ENCODE assay signal across 15 cellular contexts in the genomic region with DNA sequence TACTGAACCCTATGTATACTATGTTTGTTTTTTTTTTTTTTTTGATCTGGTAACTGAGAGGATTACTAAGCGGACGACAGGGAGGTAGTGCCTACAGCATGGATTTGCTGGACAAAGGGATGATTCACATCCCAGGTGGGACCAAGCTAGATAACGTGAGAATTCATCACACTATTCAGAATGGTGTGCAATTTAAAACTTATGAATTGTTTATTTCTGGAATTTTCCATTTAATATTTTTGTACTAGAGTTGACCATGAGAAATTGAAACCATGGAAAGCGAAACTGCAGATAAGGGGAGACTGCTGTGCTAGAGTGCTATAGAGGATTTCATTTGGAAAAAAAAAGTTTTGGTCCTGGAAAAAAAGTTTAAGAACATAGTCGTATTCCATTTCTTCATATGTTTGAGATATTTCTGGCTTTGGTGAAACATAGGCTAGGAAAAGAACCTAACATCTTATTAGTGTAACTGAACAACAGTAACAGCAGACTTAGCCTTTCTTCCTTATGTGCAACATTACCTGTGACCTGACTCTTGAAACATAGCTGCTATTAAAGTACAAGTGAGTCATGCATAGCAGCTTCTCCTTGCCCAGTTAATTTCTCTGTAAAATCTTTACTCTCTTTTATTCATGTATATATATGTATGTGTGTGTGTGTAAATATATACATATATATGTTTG.
A peak's percentile ranks its signal among the peaks of the same experiment; 100 is the strongest.
DNase-seq lines count a peak whose midpoint lies in the region; ATAC-seq and TF ChIP-seq lines count a peak whose summit lies in the region.
"Had no signal": no experiment of that assay in that cellular context is flagged by ENCODE, and none has a peak within 500 bp of the region (broad histone marks: within the 10 kb centered on the region; RNA-seq: fewer than 3 reads in every experiment).

No MANE protein-coding gene starts in this region.

- no peak overlapping the region for H3K4me3 Mint-ChIP-seq in CD8-positive, alpha-beta T cell
- no peak overlapping the region for H3K4me3 Mint-ChIP-seq in T-cell
- H3K4me3 Mint-ChIP-seq: dendritic cell treated with granulocyte-macrophage colony-stimulating factor and Interleukin-4, amounts not matched to agents 40 ng/mL and 50 ng/mL, for 4 days; naive B cell had no signal

- no peak for TF ChIP-seq CTCF in hepatocyte (IDR thresholded peaks at IDR 0.05; ENCODE audit: poor library complexity)
- TF ChIP-seq CTCF in gastrocnemius medialis (IDR thresholded peaks at IDR 0.05 in 4 of 5, conservative IDR thresholded peaks at IDR 0.05 in 1 of 5) = no peak
- TF ChIP-seq CTCF in CD8-positive, alpha-beta T cell (IDR thresholded peaks at IDR 0.05) = no peak

- H3K9me2 ChIP-seq in hepatocyte (replicated peaks; ENCODE audit: insufficient read depth) = no peaks in the 10 kb centered on the region

- peak; percentile 96 to 99 for ATAC-seq in gastrocnemius medialis
- no peak for ATAC-seq in CD8-positive, alpha-beta T cell
- ATAC-seq in T-cell (replicated peaks in 1 of 4) = no peak

- H3K4me2 ChIP-seq in hepatocyte = peak overlapping the region; percentile 38

- POLR2A ChIA-PET in CD8-positive, alpha-beta T cell (lab: Charles Lee) = no interaction called here
- POLR2A ChIA-PET in T-cell (lab: Charles Lee) = no interaction called here

- peaks cover 5% of the 10 kb centered on the region for H3K36me3 Mint-ChIP-seq in CD8-positive, alpha-beta T cell
- peaks cover 7% of the 10 kb centered on the region for H3K36me3 Mint-ChIP-seq in T-cell

- DNase-seq in LHCN-M2 (ENCODE audit: low read depth) (peak; percentile 40), amniotic epithelial cell (ENCODE audit: low read depth) (peak; percentile 59), hepatocyte (ENCODE audit: low spot score) (peak; percentile 34), gastrocnemius medialis (no peak), NCI-H2081 (lab: John Stamatoyannopoulos, UW) (no peak), NCI-H146 treated with DMSO at 0.1 percent for 48 hours (lab: John Stamatoyannopoulos, UW; ENCODE audit: unreplicated experiment) (no peak), T-cell (no peak)
- DNase-seq in CD8-positive, alpha-beta T cell = no peak
- DNase-seq: activated CD4-positive, alpha-beta T cell treated with anti-CD3 and anti-CD28 coated beads, Interleukin-2, amount 50 U/mL, for 4 hours; activated naive CD4-positive, alpha-beta T cell treated with Interleukin-2 at 50 U/mL for 16 hours; naive B cell; NCI-H1105 treated with DMSO at 0.1 percent for 48 hours; NK-92 treated with Interleukin-12 subunit alpha and Interleukin-12 subunit beta, amount 100 ng/mL, for 24 hours had no signal

- CTCF ChIA-PET in CD8-positive, alpha-beta T cell (lab: Charles Lee) = no interaction called here
- CTCF ChIA-PET in T-cell (lab: Charles Lee) = no interaction called here

- no peak for TF ChIP-seq POLR2A in gastrocnemius medialis (IDR thresholded peaks at IDR 0.05)

- no peak overlapping the region for H2AFZ ChIP-seq in hepatocyte

- in situ Hi-C loops in gastrocnemius medialis (cut with MboI; ENCODE audit: low sequenced_read_pairs in 4 of 4) = no loop called here

- no peaks in the 10 kb centered on the region for H3K9me3 ChIP-seq in hepatocyte (ENCODE audit: low read depth)
- no peaks in the 10 kb centered on the region for H3K9me3 ChIP-seq in gastrocnemius medialis
- H3K9me3 ChIP-seq in CD8-positive, alpha-beta T cell (ENCODE audit: low read length) = no peaks in the 10 kb centered on the region

- H3K79me2 ChIP-seq in hepatocyte = no peaks in the 10 kb centered on the region

- no peaks in the 10 kb centered on the region for H4K20me1 ChIP-seq in hepatocyte (ENCODE audit: insufficient read depth, poor library complexity, severe bottlenecking)

- H3K9me3 Mint-ChIP-seq in CD8-positive, alpha-beta T cell = no peaks in the 10 kb centered on the region
- H3K9me3 Mint-ChIP-seq in T-cell = peaks cover 0 to 4% (median 0%) of the 10 kb centered on the region in 3 donors
- H3K9me3 Mint-ChIP-seq: dendritic cell treated with granulocyte-macrophage colony-stimulating factor and Interleukin-4, amounts not matched to agents 40 ng/mL and 50 ng/mL, for 4 days had no signal

- no peaks in the 10 kb centered on the region for H3K27me3 Mint-ChIP-seq in CD8-positive, alpha-beta T cell (ENCODE audit: low read depth)
- H3K27me3 Mint-ChIP-seq in T-cell = no peaks in the 10 kb centered on the region
- H3K27me3 Mint-ChIP-seq: dendritic cell treated with granulocyte-macrophage colony-stimulating factor and Interleukin-4, amounts not matched to agents 40 ng/mL and 50 ng/mL, for 4 days; naive B cell had no signal

- H3K4me3 ChIP-seq in hepatocyte (no peak overlapping the region), gastrocnemius medialis (peak overlapping the region in 2 of 4 donors; percentile 7 to 33)
- H3K4me3 ChIP-seq in CD8-positive, alpha-beta T cell (ENCODE audit: low read depth, low read length) = no peak overlapping the region

- peaks cover 28% of the 10 kb centered on the region for H3K4me1 ChIP-seq in hepatocyte (ENCODE audit: insufficient read depth)
- H3K4me1 ChIP-seq in gastrocnemius medialis = peaks cover 18 to 25% of the 10 kb centered on the region in 2 donors
- no peaks in the 10 kb centered on the region for H3K4me1 ChIP-seq in CD8-positive, alpha-beta T cell (ENCODE audit: insufficient read depth, low read length)

- no peaks in the 10 kb centered on the region for H3K36me3 ChIP-seq in hepatocyte (replicated peaks; ENCODE audit: insufficient read depth, low read depth)
- H3K36me3 ChIP-seq in gastrocnemius medialis = no peaks in the 10 kb centered on the region
- no peaks in the 10 kb centered on the region for H3K36me3 ChIP-seq in CD8-positive, alpha-beta T cell (ENCODE audit: insufficient read depth, low read length)

- H3K27ac ChIP-seq in hepatocyte (peak overlapping the region; percentile 80), gastrocnemius medialis (peak overlapping the region; percentile 68 to 77 (median 70))
- no peak overlapping the region for H3K27ac ChIP-seq in CD8-positive, alpha-beta T cell (ENCODE audit: low read depth, low read length)
- H3K27ac ChIP-seq: C4-2B had no signal

- intact Hi-C loops in gastrocnemius medialis (cut with DNase I; ENCODE audit: low total_unique reads) = loop anchor here (5.0 kb wide), 1 partner anchor 72 kb away; no protein-coding TSS in a partner anchor
- intact Hi-C loops in CD8-positive, alpha-beta T cell (cut with DNase I, micrococcal nuclease) = no loop called here

- 76% methylated on average over 5 of the region's 5 CpGs for WGBS in hepatocyte (ENCODE audit: low lambda C conversion rate, missing lambda C conversion rate)

- no peaks in the 10 kb centered on the region for H3K27me3 ChIP-seq in hepatocyte
- H3K27me3 ChIP-seq in gastrocnemius medialis = no peaks in the 10 kb centered on the region
- no peaks in the 10 kb centered on the region for H3K27me3 ChIP-seq in CD8-positive, alpha-beta T cell (ENCODE audit: insufficient read depth, low read length)

- H3K4me1 Mint-ChIP-seq in CD8-positive, alpha-beta T cell (ENCODE audit: low read depth) = no peaks in the 10 kb centered on the region
- no peaks in the 10 kb centered on the region for H3K4me1 Mint-ChIP-seq in T-cell

- no peak overlapping the region for H3K27ac Mint-ChIP-seq in CD8-positive, alpha-beta T cell
- no peak overlapping the region for H3K27ac Mint-ChIP-seq in T-cell
- H3K27ac Mint-ChIP-seq: dendritic cell treated with granulocyte-macrophage colony-stimulating factor and Interleukin-4, amounts not matched to agents 40 ng/mL and 50 ng/mL, for 4 days; naive B cell had no signal

Comparison
In these comparisons a context has a peak if more than half of its experiments do, and no peak if none do; other contexts are left out.
1. DNase-seq: peak in LHCN-M2 (single experiment), amniotic epithelial cell (single experiment) and hepatocyte (single experiment); none in gastrocnemius medialis (0 of 2), CD8-positive, alpha-beta T cell (0 of 7), NCI-H2081 (0 of 2), NCI-H146 treated with DMSO at 0.1 percent for 48 hours (single experiment) and T-cell (0 of 34).
2. ATAC-seq: peak in gastrocnemius medialis (2 of 2); none in CD8-positive, alpha-beta T cell (single experiment) and T-cell (0 of 4).